Comparison of ENCODE assay signal across 19 cellular contexts in genomic region chr21:33171584-33172169, GRCh38. TPM values are rescaled to one million over a fixed set of nuclear protein-coding genes. Genes with fewer than 3 reads are reported as not detected.
DNase-seq lines count a peak whose midpoint lies in the region; ATAC-seq and TF ChIP-seq lines count a peak whose summit lies in the region.
"Had no signal": no experiment of that assay in that cellular context is flagged by ENCODE, and none has a peak within 500 bp of the region (broad histone marks: within the 10 kb centered on the region; RNA-seq: fewer than 3 reads in every experiment).

No MANE protein-coding gene starts in this region.

- H3K36me3 ChIP-seq in neuronal stem cell (replicated peaks in 1 of 2; ENCODE audit: control insufficient read depth in 2 of 2, insufficient read depth in 2 of 2, low read length in 2 of 2) (no peaks in the 10 kb centered on the region), PC-3 (ENCODE audit: low read depth, low read length) (no peaks in the 10 kb centered on the region)
- H3K36me3 ChIP-seq: BLaER1, Peyer's patch had no signal

- H3K9me3 ChIP-seq in neuronal stem cell (replicated peaks in 1 of 2; ENCODE audit: control insufficient read depth in 2 of 2, insufficient read depth in 1 of 2, low read depth in 1 of 2, low read length in 2 of 2), result no peaks in the 10 kb centered on the region
- H3K9me3 ChIP-seq in PC-3 (ENCODE audit: low read length), result no peaks in the 10 kb centered on the region
- H3K9me3 ChIP-seq: Peyer's patch had no signal

- no peak overlapping the region for H2AFZ ChIP-seq in neuronal stem cell (ENCODE audit: low read length)
- H2AFZ ChIP-seq in PC-3 (ENCODE audit: low read length), result no peak overlapping the region

- no peak for TF ChIP-seq CTCF in PC-3 (conservative IDR thresholded peaks at IDR 0.05; ENCODE audit: low read depth, low read length)

- H2BK15ac ChIP-seq in neuronal stem cell (ENCODE audit: low read length), result no peak overlapping the region

- no peaks in the 10 kb centered on the region for H3K79me1 ChIP-seq in neuronal stem cell (ENCODE audit: low read depth, low read length)

- no peak overlapping the region for H2BK120ac ChIP-seq in neuronal stem cell (ENCODE audit: low read depth, low read length)

- no peak overlapping the region for H3K23ac ChIP-seq in neuronal stem cell (ENCODE audit: low read depth, low read length, poor library complexity)

- no CpG with 5 or more reads among the region's 8 CpGs for WGBS in neuronal stem cell (ENCODE audit: extremely low coverage in 2 of 2, insufficient read length in 2 of 2, insufficient replicate concordance in 1 of 2), 2 donors

- H4K20me1 ChIP-seq in PC-3 (ENCODE audit: low read length), result no peaks in the 10 kb centered on the region
- H4K20me1 ChIP-seq: BLaER1 had no signal

- peak overlapping the region; percentile 30 for H2AK5ac ChIP-seq in neuronal stem cell (ENCODE audit: low read depth, low read length)

- no peak overlapping the region for H3K18ac ChIP-seq in neuronal stem cell (ENCODE audit: low read length)

- no peak overlapping the region for H3K4me2 ChIP-seq in neuronal stem cell (ENCODE audit: insufficient read depth, low read length, poor library complexity, severe bottlenecking)
- no peak overlapping the region for H3K4me2 ChIP-seq in PC-3 (ENCODE audit: low read length)
- H3K4me2 ChIP-seq: BLaER1 had no signal

- CTCF ChIA-PET in PC-3 (lab: Charles Lee), result no interaction called here

- no peaks in the 10 kb centered on the region for H3F3A ChIP-seq in PC-3 (ENCODE audit: low read length, unreplicated experiment)

- no peaks in the 10 kb centered on the region for H3K79me2 ChIP-seq in PC-3 (ENCODE audit: low read length)

- H3K27ac ChIP-seq in neuronal stem cell (replicated peaks; ENCODE audit: low read length) (no peak overlapping the region), PC-3 (ENCODE audit: low read length) (no peak overlapping the region)
- H3K27ac ChIP-seq: BLaER1, Peyer's patch, SK-N-MC had no signal

- DNase-seq in DMS 273 (lab: John Stamatoyannopoulos, UW; ENCODE audit: unreplicated experiment) (peak; percentile 81), NCI-H2171 (lab: John Stamatoyannopoulos, UW) (peak; percentile 89), NCI-H82 treated with DMSO at 0.1 percent for 48 hours (lab: John Stamatoyannopoulos, UW; ENCODE audit: unreplicated experiment) (peak; percentile 13), neuronal stem cell (ENCODE audit: low spot score) (no peak), NOMO-1 (lab: John Stamatoyannopoulos, UW; ENCODE audit: unreplicated experiment in 2 of 2) (no peak), PC-3 (no peak)
- DNase-seq: 8988T; CD4-positive, CD25-positive, alpha-beta regulatory T cell; Kasumi-1; NCI-H1092 treated with DMSO at 0.1 percent for 48 hours; NCI-H1436 treated with DMSO at 0.1 percent for 48 hours; NCI-H2029; NCI-H2227 treated with DMSO at 0.1 percent for 48 hours; NCI-H510A treated with DMSO at 0.1 percent for 48 hours; Peyer's patch; SIG-M5 had no signal

- no peak overlapping the region for H2BK12ac ChIP-seq in neuronal stem cell (ENCODE audit: low read length)

- H3K4me3 ChIP-seq in neuronal stem cell (ENCODE audit: low read length in 2 of 2), result no peak overlapping the region
- H3K4me3 ChIP-seq in PC-3 (ENCODE audit: low read length), result no peak overlapping the region
- H3K4me3 ChIP-seq: BLaER1, Peyer's patch, SK-N-MC had no signal

- H2BK5ac ChIP-seq in neuronal stem cell (ENCODE audit: low read length), result no peak overlapping the region

- no peak overlapping the region for H3K14ac ChIP-seq in neuronal stem cell (ENCODE audit: low read length)

- ATAC-seq in PC-3 (no peak), GM19351 (IDR thresholded peaks at IDR 0.05; ENCODE audit: unreplicated experiment) (no peak)

- H4K91ac ChIP-seq in neuronal stem cell (ENCODE audit: low read depth, low read length, poor library complexity), result no peak overlapping the region

- POLR2A ChIA-PET in PC-3 (lab: Charles Lee; ENCODE audit: unreplicated experiment), result no interaction called here

- H3K9me2 ChIP-seq in PC-3 (replicated peaks; ENCODE audit: low read length), result no peaks in the 10 kb centered on the region

- intact Hi-C loops in PC-3 (cut with micrococcal nuclease), result no loop called here

- H4K8ac ChIP-seq in neuronal stem cell (ENCODE audit: low read depth, low read length), result no peak overlapping the region

- H3K27me3 ChIP-seq in neuronal stem cell (ENCODE audit: control insufficient read depth in 3 of 3, insufficient read depth in 3 of 3, low read depth in 1 of 3, low read length in 3 of 3) (peaks cover 0 to 21% (median 0%) of the 10 kb centered on the region in 3 experiments), PC-3 (ENCODE audit: low read length) (peaks cover 89% of the 10 kb centered on the region)
- H3K27me3 ChIP-seq: BLaER1, Peyer's patch had no signal

- H3K4me1 ChIP-seq in neuronal stem cell (ENCODE audit: control insufficient read depth in 2 of 2, insufficient read depth in 1 of 2, low read depth in 1 of 2, low read length in 2 of 2) (peaks cover 0 to 5% of the 10 kb centered on the region in 2 donors), PC-3 (ENCODE audit: insufficient read depth, low read length) (no peaks in the 10 kb centered on the region)
- H3K4me1 ChIP-seq: Peyer's patch had no signal

- no peak overlapping the region for H3K9ac ChIP-seq in neuronal stem cell (ENCODE audit: low read depth, low read length, poor library complexity)
- H3K9ac ChIP-seq in PC-3 (ENCODE audit: low read length), result no peak overlapping the region
- H3K9ac ChIP-seq: BLaER1 had no signal

- H3K4ac ChIP-seq in neuronal stem cell (ENCODE audit: low read length), result no peak overlapping the region

- BruUV-seq in PC-3 (replicated peaks; lab: Mats Ljungman, UMichigan), result no TSS peak

RNA-seq across cellular contexts. Expression of gene IFNAR2, which starts 58.1 kb away (rescaled TPM):
- polyA plus RNA-seq in neuronal stem cell (2013, experiment 1 of 2), result 14.2 TPM
- 14.2 TPM for polyA plus RNA-seq in neuronal stem cell (2013, experiment 2 of 2)
- total RNA-seq in PC-3 (2014; rRNA removed), result 2.1 and 7.1 TPM in 2 replicates

Comparison
In these comparisons a context has a peak if more than half of its experiments do, and no peak if none do; other contexts are left out.
1. DNase-seq: peak in DMS 273 (single experiment), NCI-H2171 (single experiment) and NCI-H82 treated with DMSO at 0.1 percent for 48 hours (single experiment); none in neuronal stem cell (single experiment), NOMO-1 (0 of 2) and PC-3 (single experiment).